Comparison of ENCODE assay signal across 19 cellular contexts in the genomic region with DNA sequence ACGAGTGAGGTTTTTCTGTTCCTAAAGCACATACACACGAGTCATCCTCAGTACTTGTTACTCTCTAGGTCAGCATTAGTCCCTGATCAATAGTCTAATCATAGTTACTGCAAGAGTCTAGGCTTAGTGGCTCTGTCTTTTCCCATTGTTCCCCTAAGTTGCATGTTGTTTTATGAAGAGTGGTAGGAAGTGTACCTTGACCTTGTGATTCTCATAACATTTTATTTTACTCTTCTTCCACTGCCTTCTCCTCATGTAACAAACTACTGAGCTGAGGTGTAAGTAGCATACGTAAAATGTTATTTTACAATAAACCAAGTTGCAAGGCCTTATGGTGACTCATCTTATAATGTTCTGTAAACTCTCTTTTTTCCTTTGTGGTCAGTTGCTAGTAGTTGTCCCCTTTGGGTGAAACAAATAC. TPM values are rescaled to one million over a fixed set of nuclear protein-coding genes. Genes with fewer than 3 reads are reported as not detected.
A peak's percentile ranks its signal among the peaks of the same experiment; 100 is the strongest.
DNase-seq lines count a peak whose midpoint lies in the region; TF ChIP-seq lines count a peak whose summit lies in the region.
"Had no signal": no experiment of that assay in that cellular context is flagged by ENCODE, and none has a peak within 500 bp of the region (broad histone marks: within the 10 kb centered on the region; RNA-seq: fewer than 3 reads in every experiment).

No MANE protein-coding gene starts in this region.

- H3K27me3 Mint-ChIP-seq in osteocyte (ENCODE audit: unreplicated experiment) = no peaks in the 10 kb centered on the region
- no peaks in the 10 kb centered on the region for H3K27me3 Mint-ChIP-seq in progenitor cell of endocrine pancreas
- H3K27me3 Mint-ChIP-seq: CD4-positive, CD25-positive, alpha-beta regulatory T cell; stimulated activated memory B cell treated with anti-CD40 and anti-IgM and Interleukin-4, amounts not matched to agents 10 μg/mL and 1 μg/mL and 100 μg/mL, for 72 hours had no signal

- DNase-seq in H4 (ENCODE audit: low spot score) = peak; percentile 68
- DNase-seq in NB4 (ENCODE audit: low read depth) = peak; percentile 16
- DNase-seq in dedifferentiated amniotic fluid mesenchymal stem cell (ENCODE audit: extremely low spot score) = peak; percentile 39
- no peak for DNase-seq in osteocyte (ENCODE audit: extremely low spot score, unreplicated experiment)
- DNase-seq in NCI-H82 treated with DMSO at 0.1 percent for 48 hours (lab: John Stamatoyannopoulos, UW; ENCODE audit: unreplicated experiment) = no peak
- no peak for DNase-seq in GDM1 (lab: John Stamatoyannopoulos, UW)
- DNase-seq in progenitor cell of endocrine pancreas (ENCODE audit: low spot score, unreplicated experiment) = no peak
- DNase-seq: activated CD8-positive, alpha-beta memory T cell treated with anti-CD3 and anti-CD28 coated beads, Interleukin-2, amount 50 U/mL, for 4 hours; activated naive CD4-positive, alpha-beta T cell treated with anti-CD3 and anti-CD28 coated beads, Interleukin-2, amount 50 U/mL, for 16 hours; CD4-positive, CD25-positive, alpha-beta regulatory T cell; DMS79 treated with DMSO at 0.1 percent for 48 hours; foreskin keratinocyte; KBM-7; left lung; NCI-H146; SJCRH30; stimulated activated CD4-positive, alpha-beta T cell treated with anti-CD3 and anti-CD28 coated beads, Interleukin-12 subunit alpha, Interleukin-12 subunit beta, amount 100 ng/mL, for 4 hours; transverse colon had no signal

- TF ChIP-seq POLR2A in NB4 (IDR thresholded peaks at IDR 0.05; ENCODE audit: extremely low read depth, insufficient read length) = no peak

- TF ChIP-seq CTCF in NB4 (IDR thresholded peaks at IDR 0.05; ENCODE audit: low read depth, low read length) (no peak), osteocyte (IDR thresholded peaks at IDR 0.05) (no peak), progenitor cell of endocrine pancreas (IDR thresholded peaks at IDR 0.05; ENCODE audit: unreplicated experiment) (no peak)

- H3K4me1 Mint-ChIP-seq in osteocyte (ENCODE audit: unreplicated experiment) (peaks cover 19% of the 10 kb centered on the region), progenitor cell of endocrine pancreas (ENCODE audit: low read depth) (no peaks in the 10 kb centered on the region)

- no peak overlapping the region for H3K4me3 Mint-ChIP-seq in osteocyte (ENCODE audit: unreplicated experiment)
- H3K4me3 Mint-ChIP-seq in progenitor cell of endocrine pancreas (ENCODE audit: low read depth) = no peak overlapping the region
- H3K4me3 Mint-ChIP-seq: CD4-positive, CD25-positive, alpha-beta regulatory T cell; stimulated activated memory B cell treated with anti-CD40 and anti-IgM and Interleukin-4, amounts not matched to agents 10 μg/mL and 1 μg/mL and 100 μg/mL, for 72 hours had no signal

- H3K36me3 Mint-ChIP-seq in osteocyte (ENCODE audit: unreplicated experiment) = peaks cover 11% of the 10 kb centered on the region
- peaks cover 4% of the 10 kb centered on the region for H3K36me3 Mint-ChIP-seq in progenitor cell of endocrine pancreas (ENCODE audit: insufficient read depth)

- H3K4me3 ChIP-seq in NB4 (ENCODE audit: low read depth, low read length) = no peak overlapping the region
- H3K4me3 ChIP-seq: left lung, SJCRH30, transverse colon had no signal

- H3K27ac Mint-ChIP-seq in osteocyte (ENCODE audit: unreplicated experiment) (peak overlapping the region; percentile 84), progenitor cell of endocrine pancreas (no peak overlapping the region)
- H3K27ac Mint-ChIP-seq: CD4-positive, CD25-positive, alpha-beta regulatory T cell; stimulated activated memory B cell treated with anti-CD40 and anti-IgM and Interleukin-4, amounts not matched to agents 10 μg/mL and 1 μg/mL and 100 μg/mL, for 72 hours had no signal

- no peaks in the 10 kb centered on the region for H3K9me3 Mint-ChIP-seq in osteocyte (ENCODE audit: unreplicated experiment)
- H3K9me3 Mint-ChIP-seq in progenitor cell of endocrine pancreas (ENCODE audit: low read depth) = no peaks in the 10 kb centered on the region
- H3K9me3 Mint-ChIP-seq: CD4-positive, CD25-positive, alpha-beta regulatory T cell; stimulated activated memory B cell treated with anti-CD40 and anti-IgM and Interleukin-4, amounts not matched to agents 10 μg/mL and 1 μg/mL and 100 μg/mL, for 72 hours had no signal

RNA-seq across cellular contexts. Expression of a gene that starts 15.0 kb away (rescaled TPM):
- total RNA-seq in H4 (2014; rRNA removed; shearing (Covaris generic)) = 14.8 and 19.1 TPM in 2 replicates
- total RNA-seq in osteocyte (13.1 and 16.3 TPM in 2 replicates), progenitor cell of endocrine pancreas (16.7 and 17.2 TPM in 2 replicates)

RNA-seq across cellular contexts. Expression of a gene that starts 15.2 kb away (rescaled TPM):
- 28.8 and 34.1 TPM in 2 replicates for total RNA-seq in H4 (2014; rRNA removed; shearing (Covaris generic))
- total RNA-seq in osteocyte = 3.9 and 4.2 TPM in 2 replicates
- 17.0 and 19.1 TPM in 2 replicates for total RNA-seq in progenitor cell of endocrine pancreas

Comparison
In these comparisons a context has a peak if more than half of its experiments do, and no peak if none do; other contexts are left out.
1. DNase-seq: peak in H4 (single experiment), NB4 (single experiment) and dedifferentiated amniotic fluid mesenchymal stem cell (single experiment); none in osteocyte (single experiment), NCI-H82 treated with DMSO at 0.1 percent for 48 hours (single experiment), GDM1 (single experiment) and progenitor cell of endocrine pancreas (single experiment).